9 cellular contexts compared by ENCODE assay signal in the genomic region with DNA sequence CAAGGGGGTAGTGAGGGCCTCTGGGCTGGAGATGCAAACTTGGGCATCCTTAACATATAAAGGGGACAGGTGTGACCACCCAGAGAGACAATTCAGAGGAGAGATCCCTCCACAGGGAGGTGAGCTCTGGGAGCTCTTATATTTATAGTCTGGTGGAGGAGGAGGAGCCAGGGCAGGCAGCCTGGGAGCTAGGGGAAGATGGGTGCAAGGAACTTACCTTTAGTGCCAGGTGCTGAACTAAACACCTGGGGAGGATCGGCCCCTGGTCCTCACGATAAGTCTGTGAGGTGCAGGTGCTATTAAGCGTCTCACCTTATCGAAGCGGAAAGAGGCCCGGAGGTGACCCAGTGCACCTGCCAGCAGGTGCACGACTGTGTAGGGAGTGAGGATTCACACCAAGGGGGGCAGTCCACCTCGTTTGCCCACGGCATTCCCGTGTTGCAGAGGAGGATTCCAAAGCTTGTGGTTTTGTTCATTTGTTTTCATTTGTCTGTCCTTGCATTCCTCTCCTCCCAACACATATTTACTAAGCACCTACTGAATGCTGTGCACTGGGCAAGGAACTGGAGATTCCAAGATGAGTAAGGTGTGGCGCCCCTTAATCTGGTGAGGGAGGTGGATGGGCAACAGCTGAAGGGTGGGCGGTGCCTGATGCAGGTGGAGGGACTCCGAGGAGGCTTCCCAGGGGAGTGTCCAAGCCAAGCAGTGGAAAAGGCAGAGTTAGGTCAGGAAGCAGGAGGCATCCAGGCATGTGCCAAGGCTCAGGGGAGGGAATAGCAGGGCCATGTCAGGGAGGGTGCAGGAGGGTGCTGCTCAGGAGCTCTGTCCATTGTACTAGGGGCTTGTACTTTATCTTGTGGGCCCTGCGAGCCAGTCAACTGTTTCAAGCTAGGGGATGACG. TPM values are rescaled to one million over a fixed set of nuclear protein-coding genes. Genes with fewer than 3 reads are reported as not detected.
DNase-seq lines count a peak whose midpoint lies in the region; ATAC-seq and TF ChIP-seq lines count a peak whose summit lies in the region.
"Had no signal": no experiment of that assay in that cellular context is flagged by ENCODE, and none has a peak within 500 bp of the region (broad histone marks: within the 10 kb centered on the region; RNA-seq: fewer than 3 reads in every experiment).

No MANE protein-coding gene starts in this region.

- TF ChIP-seq POLR2A in gastroesophageal sphincter (IDR thresholded peaks at IDR 0.05) (no peak), sigmoid colon (IDR thresholded peaks at IDR 0.05) (no peak)

- WGBS in gastroesophageal sphincter (ENCODE audit: low coverage in 1 of 2), 2 donors = 54 to 60% methylated on average over 11 to 13 of the region's 15 CpGs
- WGBS in sigmoid colon, 2 donors = 14 to 48% methylated on average over 15 of the region's 15 CpGs

- H3K9me3 ChIP-seq in gastroesophageal sphincter (no peaks in the 10 kb centered on the region), sigmoid colon (no peaks in the 10 kb centered on the region)

- H3K4me1 ChIP-seq in gastroesophageal sphincter = peaks cover 10 to 98% (median 29%) of the 10 kb centered on the region in 3 donors
- H3K4me1 ChIP-seq in sigmoid colon = peaks cover 0 to 55% (median 37%) of the 10 kb centered on the region in 4 donors

- ATAC-seq in gastroesophageal sphincter (peak; percentile 26), GM21528 (IDR thresholded peaks at IDR 0.05; ENCODE audit: low FRiP score, unreplicated experiment) (no peak), HG02759 (IDR thresholded peaks at IDR 0.05; ENCODE audit: unreplicated experiment) (no peak)

- no peak for TF ChIP-seq EP300 in gastroesophageal sphincter (IDR thresholded peaks at IDR 0.05)
- TF ChIP-seq EP300 in sigmoid colon (IDR thresholded peaks at IDR 0.05) = no peak

- H3K27me3 ChIP-seq in gastroesophageal sphincter (no peaks in the 10 kb centered on the region), sigmoid colon (no peaks in the 10 kb centered on the region)

- intact Hi-C loops in sigmoid colon (cut with DNase I) = no loop called here

- peak overlapping the region; percentile 4 to 97 (median 84) for H3K27ac ChIP-seq in gastroesophageal sphincter
- H3K27ac ChIP-seq in sigmoid colon = peak overlapping the region; percentile 5 to 76 (median 44)

- DNase-seq in ELR (ENCODE audit: low read depth) = peak; percentile 34
- DNase-seq in NCI-H345 treated with DMSO at 0.1 percent for 48 hours (lab: John Stamatoyannopoulos, UW; ENCODE audit: unreplicated experiment) = peak; percentile 35
- no peak for DNase-seq in sigmoid colon
- no peak for DNase-seq in GM19238 (ENCODE audit: insufficient read length, low spot score)
- no peak for DNase-seq in stimulated activated CD4-positive, alpha-beta T cell treated with anti-CD3 and anti-CD28 coated beads, Interleukin-15, amount 100 ng/mL, for 24 hours
- DNase-seq: activated CD4-positive, alpha-beta T cell treated with anti-CD3 and anti-CD28 coated beads for 1 hour had no signal

- no peak for TF ChIP-seq CTCF in gastroesophageal sphincter (IDR thresholded peaks at IDR 0.05)
- no peak for TF ChIP-seq CTCF in sigmoid colon (IDR thresholded peaks at IDR 0.05)

- no peak overlapping the region for H3K4me3 ChIP-seq in gastroesophageal sphincter
- no peak overlapping the region for H3K4me3 ChIP-seq in sigmoid colon

- H3K36me3 ChIP-seq in gastroesophageal sphincter (no peaks in the 10 kb centered on the region), sigmoid colon (no peaks in the 10 kb centered on the region)

RNA-seq across cellular contexts. Expression of a gene that starts 11.4 kb away (rescaled TPM):
- 10 to 100 TPM; 50.9 to 97.0 (median 80.3) TPM for total RNA-seq in gastroesophageal sphincter
- total RNA-seq in sigmoid colon = 10 to 100 TPM; 25.0 to 44.9 (median 32.1) TPM
- 10 to 100 TPM; 28.7 to 76.2 (median 33.0) TPM for polyA plus RNA-seq in sigmoid colon

Comparison
In these comparisons a context has a peak if more than half of its experiments do, and no peak if none do; other contexts are left out.
1. DNase-seq: peak in ELR (single experiment) and NCI-H345 treated with DMSO at 0.1 percent for 48 hours (single experiment); none in sigmoid colon (single experiment), GM19238 (single experiment) and stimulated activated CD4-positive, alpha-beta T cell treated with anti-CD3 and anti-CD28 coated beads, Interleukin-15, amount 100 ng/mL, for 24 hours (single experiment).